Comparison of ENCODE assay signal across 1 cellular context in the genomic region with DNA sequence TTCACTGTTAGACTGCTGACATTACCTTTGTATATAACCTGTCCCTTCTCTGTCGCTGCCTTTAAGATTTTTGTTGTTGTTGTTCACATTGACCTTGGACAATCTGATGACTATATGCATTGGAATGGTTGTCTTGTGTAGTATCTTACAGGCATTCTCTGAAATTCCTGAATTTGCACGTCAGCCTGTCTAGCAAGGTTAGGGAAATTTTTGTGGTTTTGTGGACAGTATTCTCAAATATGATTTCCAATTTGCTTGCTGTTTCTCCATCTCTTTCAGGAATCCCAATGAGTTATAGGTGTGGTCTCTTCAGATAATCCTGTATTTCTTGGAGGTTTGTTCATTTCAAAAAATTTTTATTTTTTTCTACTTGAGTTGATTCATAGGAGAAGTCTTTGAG.
TF ChIP-seq lines count a peak whose summit lies in the region.

No MANE protein-coding gene starts in this region.

TF ChIP-seq in SK-N-SH, 30 proteins besides CTCF, POLR2A, EP300 and RAD21 (continued from another document):
- TF ChIP-seq, protein P1, sequence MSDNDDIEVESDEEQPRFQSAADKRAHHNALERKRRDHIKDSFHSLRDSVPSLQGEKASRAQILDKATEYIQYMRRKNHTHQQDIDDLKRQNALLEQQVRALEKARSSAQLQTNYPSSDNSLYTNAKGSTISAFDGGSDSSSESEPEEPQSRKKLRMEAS (IDR thresholded peaks at IDR 0.05; ENCODE audit: low read depth), result peak; percentile 62; the same call in 1 of the 2 replicates
- TF ChIP-seq FOXM1 (IDR thresholded peaks at IDR 0.05; ENCODE audit: low read depth) (0 out of 2 replicates have a peak, but pooled peaks have one; percentile 57), MXI1 (IDR thresholded peaks at IDR 0.05; ENCODE audit: low read depth, low read length) (no peak), GABPA (IDR thresholded peaks at IDR 0.05; ENCODE audit: low read depth) (no peak), FOSL2 (IDR thresholded peaks at IDR 0.05; ENCODE audit: borderline replicate concordance, low read depth) (peak; percentile 93), YY1 (IDR thresholded peaks at IDR 0.05; ENCODE audit: low read depth) (no peak), SIN3A (IDR thresholded peaks at IDR 0.05; ENCODE audit: borderline replicate concordance, low read depth, low read length) (no peak), RFX5 (IDR thresholded peaks at IDR 0.05; ENCODE audit: low read length) (no peak)
- TF ChIP-seq, protein P2, sequence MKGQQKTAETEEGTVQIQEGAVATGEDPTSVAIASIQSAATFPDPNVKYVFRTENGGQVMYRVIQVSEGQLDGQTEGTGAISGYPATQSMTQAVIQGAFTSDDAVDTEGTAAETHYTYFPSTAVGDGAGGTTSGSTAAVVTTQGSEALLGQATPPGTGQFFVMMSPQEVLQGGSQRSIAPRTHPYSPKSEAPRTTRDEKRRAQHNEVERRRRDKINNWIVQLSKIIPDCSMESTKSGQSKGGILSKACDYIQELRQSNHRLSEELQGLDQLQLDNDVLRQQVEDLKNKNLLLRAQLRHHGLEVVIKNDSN (IDR thresholded peaks at IDR 0.05; ENCODE audit: borderline replicate concordance, low read depth), result no peak
- TF ChIP-seq, protein P3, sequence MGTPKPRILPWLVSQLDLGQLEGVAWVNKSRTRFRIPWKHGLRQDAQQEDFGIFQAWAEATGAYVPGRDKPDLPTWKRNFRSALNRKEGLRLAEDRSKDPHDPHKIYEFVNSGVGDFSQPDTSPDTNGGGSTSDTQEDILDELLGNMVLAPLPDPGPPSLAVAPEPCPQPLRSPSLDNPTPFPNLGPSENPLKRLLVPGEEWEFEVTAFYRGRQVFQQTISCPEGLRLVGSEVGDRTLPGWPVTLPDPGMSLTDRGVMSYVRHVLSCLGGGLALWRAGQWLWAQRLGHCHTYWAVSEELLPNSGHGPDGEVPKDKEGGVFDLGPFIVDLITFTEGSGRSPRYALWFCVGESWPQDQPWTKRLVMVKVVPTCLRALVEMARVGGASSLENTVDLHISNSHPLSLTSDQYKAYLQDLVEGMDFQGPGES (IDR thresholded peaks at IDR 0.05; ENCODE audit: low read depth, low read length), result no peak
